ENCODE assay signal across 1 cellular context in genomic region chr17:77424585-77425344, GRCh38.
TF ChIP-seq lines count a peak whose summit lies in the region.

No MANE protein-coding gene starts in this region.

TF ChIP-seq in K562, 482 proteins besides CTCF, POLR2A, EP300 and RAD21 (continued from another document):
- TF ChIP-seq USF2 (CRISPR knock-in tag; IDR thresholded peaks at IDR 0.05): peak; percentile 57
- TF ChIP-seq TGIF2 (CRISPR knock-in tag; IDR thresholded peaks at IDR 0.05): no peak
- TF ChIP-seq CBX8 (IDR thresholded peaks at IDR 0.05; ENCODE audit: borderline replicate concordance, extremely low read depth, low read depth, low read length, poor library complexity, severe bottlenecking): no peak
- TF ChIP-seq AFF1 (IDR thresholded peaks at IDR 0.05; ENCODE audit: low read depth in 1 of 2, partially characterized antibody in 2 of 2): no peak
- 0 out of 2 replicates have a peak, but pooled peaks have one; percentile 29 for TF ChIP-seq USF1 (CRISPR knock-in tag; IDR thresholded peaks at IDR 0.05)
- peak in 1 of 2 experiments; percentile 59; a peak in 3 of 4 replicates for TF ChIP-seq KDM1A (IDR thresholded peaks at IDR 0.05)
- peak; percentile 34; the same call in 1 of the 2 replicates for TF ChIP-seq TFAP4 (CRISPR knock-in tag; IDR thresholded peaks at IDR 0.05; ENCODE audit: borderline replicate concordance)
- TF ChIP-seq ADNP (tag; IDR thresholded peaks at IDR 0.05): peak; percentile 79
- TF ChIP-seq SRSF7 (optimal IDR thresholded peaks at IDR 0.05; ENCODE audit: low read depth, low read length): no peak
- TF ChIP-seq ETV1 (tag; conservative IDR thresholded peaks at IDR 0.05; ENCODE audit: low read depth): peak; percentile 67
- TF ChIP-seq UBTF (IDR thresholded peaks at IDR 0.05; ENCODE audit: borderline replicate concordance in 1 of 2, low read depth in 2 of 2, low read length in 2 of 2): no peak
- TF ChIP-seq CHD4 (IDR thresholded peaks at IDR 0.05; ENCODE audit: insufficient read depth, insufficient replicate concordance, low read depth, low read length, poor library complexity, severe bottlenecking): peak; percentile 66
- peak; percentile 70 for TF ChIP-seq GABPA (tag; conservative IDR thresholded peaks at IDR 0.05; ENCODE audit: low read depth)
- peak; percentile 77 for TF ChIP-seq BCOR (IDR thresholded peaks at IDR 0.05)
- peak; percentile 90; the same call in 1 of the 2 replicates for TF ChIP-seq ZNF449 (CRISPR knock-in tag; IDR thresholded peaks at IDR 0.05)
- TF ChIP-seq KLF16 (IDR thresholded peaks at IDR 0.05): 0 out of 2 replicates have a peak, but pooled peaks have one; percentile 16
